Comparison of ENCODE assay signal across 8 cellular contexts in genomic region chr2:178112202-178113152, GRCh38. TPM values are rescaled to one million over a fixed set of nuclear protein-coding genes. Genes with fewer than 3 reads are reported as not detected.
DNase-seq lines count a peak whose midpoint lies in the region; ATAC-seq and TF ChIP-seq lines count a peak whose summit lies in the region.

TSS of gene RBM45 (plus strand) at chr2:178112437. CDS start at chr2:178112547, 110 bp downstream.

- H3K27ac Mint-ChIP-seq in activated CD4-positive, alpha-beta T cell treated with anti-CD3 and anti-CD28 coated beads, Interleukin-2, amount 10 ng/mL, durations not matched to agents 24 days and 14 days: peak within 1 kb of the TSS; percentile 88

- peak; percentile 90 for ATAC-seq in HG03460 (IDR thresholded peaks at IDR 0.05; ENCODE audit: unreplicated experiment)
- peak; percentile 99 for ATAC-seq in left lung

- H3K9me3 ChIP-seq in left lung: no peaks in the 10 kb centered on the region

- DNase-seq in GM19240 (ENCODE audit: insufficient read length, low spot score) (peak; percentile 69), NCI-H524 treated with DMSO at 0.1 percent for 48 hours (lab: John Stamatoyannopoulos, UW) (peak; percentile 59), dedifferentiated amniotic fluid mesenchymal stem cell (ENCODE audit: extremely low spot score) (peak; percentile 92), left lung (peak; percentile 92 to 99)
- DNase-seq in activated CD4-positive, alpha-beta T cell treated with anti-CD3 and anti-CD28 coated beads, Interleukin-2, amount 10 ng/mL, durations not matched to agents 24 days and 14 days: peak; percentile 96
- peak; percentile 86 to 88 for DNase-seq in stimulated activated CD4-positive, alpha-beta T cell treated with anti-CD3 and anti-CD28 coated beads, Interleukin-2, amount 100 ng/mL, for 48 hours

- intact Hi-C loops in activated CD4-positive, alpha-beta T cell treated with anti-CD3 and anti-CD28 coated beads, Interleukin-2, amount 10 ng/mL, durations not matched to agents 24 days and 14 days (cut with micrococcal nuclease): loop anchor here (1.0 to 5.0 kb wide), 7 partner anchors 82 to 410 kb away; partner anchors contain the start of genes FKBP7, OSBPL6, PJVK and PRKRA
- intact Hi-C loops in left lung (cut with DNase I): no loop called here

- peaks cover 27% of the 10 kb centered on the region for H3K4me1 Mint-ChIP-seq in activated CD4-positive, alpha-beta T cell treated with anti-CD3 and anti-CD28 coated beads, Interleukin-2, amount 10 ng/mL, durations not matched to agents 24 days and 14 days

- peaks cover 7% of the 10 kb centered on the region for H3K36me3 Mint-ChIP-seq in activated CD4-positive, alpha-beta T cell treated with anti-CD3 and anti-CD28 coated beads, Interleukin-2, amount 10 ng/mL, durations not matched to agents 24 days and 14 days (ENCODE audit: low read depth)

- no peaks in the 10 kb centered on the region for H3K9me3 Mint-ChIP-seq in activated CD4-positive, alpha-beta T cell treated with anti-CD3 and anti-CD28 coated beads, Interleukin-2, amount 10 ng/mL, durations not matched to agents 24 days and 14 days

- no peaks in the 10 kb centered on the region for H3K36me3 ChIP-seq in left lung

- H3K27me3 Mint-ChIP-seq in activated CD4-positive, alpha-beta T cell treated with anti-CD3 and anti-CD28 coated beads, Interleukin-2, amount 10 ng/mL, durations not matched to agents 24 days and 14 days: no peaks in the 10 kb centered on the region

- peak; percentile 97 for TF ChIP-seq CTCF in C4-2B (conservative IDR thresholded peaks at IDR 0.05)
- TF ChIP-seq CTCF in left lung (IDR thresholded peaks at IDR 0.05): peak; percentile 96 to 98

- peaks cover 4 to 14% of the 10 kb centered on the region in 2 donors for H3K4me1 ChIP-seq in left lung

- peak within 1 kb of the TSS; percentile 88 to 91 for H3K4me3 ChIP-seq in left lung

- no peaks in the 10 kb centered on the region for H3K27me3 ChIP-seq in left lung

- peak within 1 kb of the TSS; percentile 64 for H3K27ac ChIP-seq in C4-2B
- peak within 1 kb of the TSS; percentile 67 to 84 for H3K27ac ChIP-seq in left lung

- peak within 1 kb of the TSS; percentile 87 for H3K4me3 Mint-ChIP-seq in activated CD4-positive, alpha-beta T cell treated with anti-CD3 and anti-CD28 coated beads, Interleukin-2, amount 10 ng/mL, durations not matched to agents 24 days and 14 days

RNA-seq across cellular contexts. Expression of gene RBM45, which starts in this region (rescaled TPM):
- 16.8 and 22.8 TPM in 2 replicates for total RNA-seq in activated CD4-positive, alpha-beta T cell treated with anti-CD3 and anti-CD28 coated beads, Interleukin-2, amount 10 ng/mL, durations not matched to agents 24 days and 14 days
- 10 to 100 TPM; 11.5 to 15.2 TPM for total RNA-seq in left lung

Comparison
In these comparisons a context has a peak if more than half of its experiments do, and no peak if none do; other contexts are left out.
1. Peak in every context shown above with its lines: DNase-seq, ATAC-seq, H3K4me3 ChIP-seq and H3K27ac ChIP-seq.